Comparison of ENCODE assay signal across 35 cellular contexts in genomic region chr13:64985075-64985474, GRCh38.
"Had no signal": no experiment of that assay in that cellular context is flagged by ENCODE, and none has a peak within 500 bp of the region (broad histone marks: within the 10 kb centered on the region; RNA-seq: fewer than 3 reads in every experiment).

No MANE protein-coding gene starts in this region.

- H3K4me3 ChIP-seq: MG63 had no signal

- H3K36me3 ChIP-seq: MG63 had no signal

- H3K9me3 ChIP-seq: MG63 had no signal

- H3K27me3 ChIP-seq: MG63 had no signal

- DNase-seq: MG63, MM.1S, MV-4-11, NCI-H1048, NCI-H1092, NCI-H1092 treated with DMSO at 0.1 percent for 48 hours, NCI-H1105, NCI-H1105 treated with DMSO at 0.1 percent for 48 hours, NCI-H1417, NCI-H1417 treated with DMSO at 0.1 percent for 48 hours, NCI-H1436, NCI-H1436 treated with DMSO at 0.1 percent for 48 hours, NCI-H146, NCI-H1694, NCI-H1694 treated with DMSO at 0.1 percent for 48 hours, NCI-H187, NCI-H187 treated with DMSO at 0.1 percent for 48 hours, NCI-H1930, NCI-H2029, NCI-H2029 treated with DMSO at 0.1 percent for 48 hours, NCI-H2081, NCI-H2081 treated with DMSO at 0.1 percent for 48 hours, NCI-H2107, NCI-H2171, NCI-H2171 treated with DMSO at 0.1 percent for 48 hours, NCI-H2227 treated with DMSO at 0.1 percent for 48 hours, NCI-H226, NCI-H345, NCI-H446, NCI-H446 treated with DMSO at 0.1 percent for 48 hours, NCI-H510A, NCI-H510A treated with DMSO at 0.1 percent for 48 hours, NCI-H524, NCI-H524 treated with DMSO at 0.1 percent for 48 hours, NCI-H526 had no signal
